Comparison of ENCODE assay signal across 1 cellular context in genomic region chr20:56998438-56998837, GRCh38.
TF ChIP-seq lines count a peak whose summit lies in the region.

No MANE protein-coding gene starts in this region.

TF ChIP-seq in liver, 16 proteins besides CTCF, POLR2A, EP300 and RAD21 (continued from another document):
- TF ChIP-seq ZBTB33 (IDR thresholded peaks at IDR 0.05), result no peak
- no peak for TF ChIP-seq GABPA (IDR thresholded peaks at IDR 0.05 in 1 of 2, conservative IDR thresholded peaks at IDR 0.05 in 1 of 2)
